26 cellular contexts compared by ENCODE assay signal in genomic region chr3:76383781-76384180, GRCh38.
DNase-seq lines count a peak whose midpoint lies in the region; ATAC-seq and TF ChIP-seq lines count a peak whose summit lies in the region.
"Had no signal": no experiment of that assay in that cellular context is flagged by ENCODE, and none has a peak within 500 bp of the region (broad histone marks: within the 10 kb centered on the region; RNA-seq: fewer than 3 reads in every experiment).

No MANE protein-coding gene starts in this region.

- no peak for TF ChIP-seq POLR2A in heart left ventricle (IDR thresholded peaks at IDR 0.05)
- TF ChIP-seq POLR2A in stomach (IDR thresholded peaks at IDR 0.05): no peak
- TF ChIP-seq POLR2A in esophagus muscularis mucosa (IDR thresholded peaks at IDR 0.05; ENCODE audit: low read depth): no peak

- intact Hi-C loops in left cardiac atrium (cut with DNase I) (no loop called here), heart left ventricle (cut with DNase I) (no loop called here), stomach (cut with DNase I; ENCODE audit: low total_unique reads) (no loop called here), esophagus muscularis mucosa (cut with DNase I) (no loop called here)

- no peaks in the 10 kb centered on the region for H3K4me1 ChIP-seq in heart left ventricle
- H3K4me1 ChIP-seq in stomach: no peaks in the 10 kb centered on the region
- H3K4me1 ChIP-seq in esophagus muscularis mucosa: no peaks in the 10 kb centered on the region
- H3K4me1 ChIP-seq: adrenal gland, Caco-2, tibial artery had no signal

- TF ChIP-seq EP300 in stomach (IDR thresholded peaks at IDR 0.05) (no peak), esophagus muscularis mucosa (IDR thresholded peaks at IDR 0.05) (no peak)

- H3K36me3 ChIP-seq in heart left ventricle: no peaks in the 10 kb centered on the region
- no peaks in the 10 kb centered on the region for H3K36me3 ChIP-seq in stomach
- H3K36me3 ChIP-seq in esophagus muscularis mucosa: no peaks in the 10 kb centered on the region
- H3K36me3 ChIP-seq: adrenal gland, neutrophil, tibial artery had no signal

- H3K27ac ChIP-seq in heart left ventricle: no peak overlapping the region
- no peak overlapping the region for H3K27ac ChIP-seq in stomach
- no peak overlapping the region for H3K27ac ChIP-seq in esophagus muscularis mucosa (replicated peaks in 1 of 4)
- H3K27ac ChIP-seq: adrenal gland, neutrophil, PC-9, skin epidermis, tibial artery had no signal

- in situ Hi-C loops in SK-MEL-5 (cut with HindIII; ENCODE audit: low pct_unique_long_range_greater_than_20kb, low sequenced_read_pairs): no loop called here

- H3K27ac Mint-ChIP-seq in osteocyte (ENCODE audit: unreplicated experiment): no peak overlapping the region
- H3K27ac Mint-ChIP-seq: B cell; brain; stimulated activated naive CD8-positive, alpha-beta T cell treated with anti-CD3 and anti-CD28 coated beads, Interleukin-15, Interleukin-2, amounts not matched to agents 100 ng/mL and 50 ng/mL, for 24 hours; T-cell had no signal

- TF ChIP-seq CTCF in heart left ventricle (IDR thresholded peaks at IDR 0.05) (no peak), stomach (IDR thresholded peaks at IDR 0.05) (no peak), esophagus muscularis mucosa (IDR thresholded peaks at IDR 0.05) (no peak), osteocyte (IDR thresholded peaks at IDR 0.05) (no peak)

- H3K9me3 Mint-ChIP-seq in osteocyte (ENCODE audit: unreplicated experiment): no peaks in the 10 kb centered on the region

- H3K4me3 Mint-ChIP-seq in osteocyte (ENCODE audit: unreplicated experiment): no peak overlapping the region
- H3K4me3 Mint-ChIP-seq: B cell; brain; stimulated activated naive CD8-positive, alpha-beta T cell treated with anti-CD3 and anti-CD28 coated beads, Interleukin-15, Interleukin-2, amounts not matched to agents 100 ng/mL and 50 ng/mL, for 24 hours; T-cell had no signal

- H3K9me3 ChIP-seq in heart left ventricle (peaks cover 0 to 6% (median 0%) of the 10 kb centered on the region in 12 donors), stomach (peaks cover 0 to 9% (median 0%) of the 10 kb centered on the region in 4 donors), esophagus muscularis mucosa (peaks cover 0 to 9% (median 0%) of the 10 kb centered on the region in 4 donors)
- H3K9me3 ChIP-seq: adrenal gland, Caco-2, neutrophil had no signal

- WGBS in heart left ventricle, 4 donors: 18 to 31% (median 22%) methylated on average over 6 of the region's 6 CpGs
- 75 to 84% (median 79%) methylated on average over 6 of the region's 6 CpGs for WGBS in stomach, 5 donors
- WGBS in esophagus muscularis mucosa: 81% methylated on average over 6 of the region's 6 CpGs

- DNase-seq in left cardiac atrium (peak; percentile 20), heart left ventricle (no peak), SK-MEL-5 (ENCODE audit: low read depth, low spot score) (peak; percentile 93), left kidney (ENCODE audit: low read depth, low spot score) (peak; percentile 17), stomach (no peak), esophagus muscularis mucosa (ENCODE audit: extremely low spot score) (no peak), osteocyte (ENCODE audit: extremely low spot score, unreplicated experiment) (no peak)
- DNase-seq: activated CD4-positive, alpha-beta T cell treated with anti-CD3 and anti-CD28 coated beads, Interleukin-2, amount 50 U/mL, for 4 hours; activated naive CD4-positive, alpha-beta T cell treated with Interleukin-2 at 50 U/mL for 16 hours; Caco-2; kidney; mammary epithelial cell; NCI-H1105; NCI-H2029; PC-9; SHP77 treated with DMSO at 0.1 percent for 48 hours; T-cell; tibial artery had no signal

- H3K4me1 Mint-ChIP-seq in osteocyte (ENCODE audit: unreplicated experiment): no peaks in the 10 kb centered on the region
- H3K4me1 Mint-ChIP-seq: B cell, T-cell had no signal

- H3K27me3 Mint-ChIP-seq in osteocyte (ENCODE audit: unreplicated experiment): no peaks in the 10 kb centered on the region
- H3K27me3 Mint-ChIP-seq: B cell; brain; stimulated activated naive CD8-positive, alpha-beta T cell treated with anti-CD3 and anti-CD28 coated beads, Interleukin-15, Interleukin-2, amounts not matched to agents 100 ng/mL and 50 ng/mL, for 24 hours; T-cell had no signal

- no peaks in the 10 kb centered on the region for H3K36me3 Mint-ChIP-seq in osteocyte (ENCODE audit: unreplicated experiment)
- H3K36me3 Mint-ChIP-seq: brain, T-cell had no signal

- peak; percentile 68 to 91 for ATAC-seq in left cardiac atrium
- no peak for ATAC-seq in heart left ventricle
- ATAC-seq in HG02852 (IDR thresholded peaks at IDR 0.05; ENCODE audit: unreplicated experiment): no peak
- ATAC-seq: HCT116, T-cell had no signal

- H3K4me3 ChIP-seq in heart left ventricle: no peak overlapping the region
- H3K4me3 ChIP-seq in stomach: no peak overlapping the region
- H3K4me3 ChIP-seq in esophagus muscularis mucosa: no peak overlapping the region
- H3K4me3 ChIP-seq: adrenal gland, PC-9, skin epidermis, tibial artery had no signal

- H3K27me3 ChIP-seq in heart left ventricle (no peaks in the 10 kb centered on the region), stomach (no peaks in the 10 kb centered on the region), esophagus muscularis mucosa (no peaks in the 10 kb centered on the region)
- H3K27me3 ChIP-seq: adrenal gland, neutrophil, tibial artery had no signal

Comparison
In these comparisons a context has a peak if more than half of its experiments do, and no peak if none do; other contexts are left out.
1. ATAC-seq: peak in left cardiac atrium (2 of 2); none in heart left ventricle (0 of 4) and HG02852 (single experiment).
2. DNase-seq: peak in left cardiac atrium (single experiment), SK-MEL-5 (single experiment) and left kidney (single experiment); none in heart left ventricle (0 of 5), stomach (single experiment), esophagus muscularis mucosa (single experiment) and osteocyte (single experiment).